8 cellular contexts compared by ENCODE assay signal in genomic region chr22:46067159-46068111, GRCh38.
DNase-seq lines count a peak whose midpoint lies in the region; ATAC-seq and TF ChIP-seq lines count a peak whose summit lies in the region.

No MANE protein-coding gene starts in this region.

- peaks cover 0 to 33% (median 8%) of the 10 kb centered on the region in 4 donors for H3K4me1 ChIP-seq in right lobe of liver

- TF ChIP-seq POLR2A in right lobe of liver (IDR thresholded peaks at IDR 0.05): no peak

- 29 to 53% (median 40%) methylated on average over 19 of the region's 19 CpGs for WGBS in adipose tissue, 3 donors
- 36% methylated on average over 19 of the region's 19 CpGs for WGBS in right lobe of liver (ENCODE audit: insufficient coverage, low coverage, low lambda C conversion rate, missing lambda C conversion rate)

- no peaks in the 10 kb centered on the region for H3K36me3 Mint-ChIP-seq in progenitor cell of endocrine pancreas (ENCODE audit: insufficient read depth)

- intact Hi-C loops in right lobe of liver (cut with DNase I): no loop called here

- peak overlapping the region; percentile 100 for H3K27ac ChIP-seq in 22Rv1
- peak overlapping the region; percentile 36 for H3K27ac ChIP-seq in adipose tissue (ENCODE audit: low read depth, low read length)
- H3K27ac ChIP-seq in right lobe of liver: peak overlapping the region; percentile 97 to 100 (median 99)
- H3K27ac ChIP-seq in WERI-Rb-1: no peak overlapping the region

- H3K4me3 ChIP-seq in HFF-Myc (replicated peaks; ENCODE audit: low read depth, low read length): peak overlapping the region; percentile 56
- no peak overlapping the region for H3K4me3 ChIP-seq in right lobe of liver
- H3K4me3 ChIP-seq in WERI-Rb-1 (ENCODE audit: low read depth, low read length): no peak overlapping the region

- H3K9me3 ChIP-seq in right lobe of liver (no peaks in the 10 kb centered on the region), WERI-Rb-1 (ENCODE audit: severe bottlenecking) (no peaks in the 10 kb centered on the region)

- no peaks in the 10 kb centered on the region for H3K4me1 Mint-ChIP-seq in progenitor cell of endocrine pancreas (ENCODE audit: low read depth)

- H3K27ac Mint-ChIP-seq in progenitor cell of endocrine pancreas: no peak overlapping the region

- no peak for TF ChIP-seq CTCF in 22Rv1 (IDR thresholded peaks at IDR 0.05)
- TF ChIP-seq CTCF in HFF-Myc (IDR thresholded peaks at IDR 0.05; ENCODE audit: low read depth, low read length, missing control alignments): no peak
- no peak for TF ChIP-seq CTCF in right lobe of liver (IDR thresholded peaks at IDR 0.05)
- TF ChIP-seq CTCF in progenitor cell of endocrine pancreas (IDR thresholded peaks at IDR 0.05; ENCODE audit: unreplicated experiment): no peak
- TF ChIP-seq CTCF in WERI-Rb-1 (IDR thresholded peaks at IDR 0.05; ENCODE audit: low read depth, low read length): no peak

- H3K36me3 ChIP-seq in right lobe of liver: no peaks in the 10 kb centered on the region
- peaks cover 4% of the 10 kb centered on the region; the same call in 1 of the 2 replicates for H3K36me3 ChIP-seq in WERI-Rb-1

- DNase-seq in HFF-Myc (ENCODE audit: extremely low read depth, low read depth) (no peak), right lobe of liver (peak; percentile 14 to 42 (median 22)), progenitor cell of endocrine pancreas (ENCODE audit: low spot score, unreplicated experiment) (no peak), WERI-Rb-1 (no peak)

- H3K4me3 Mint-ChIP-seq in progenitor cell of endocrine pancreas (ENCODE audit: low read depth): no peak overlapping the region

- H3K27me3 ChIP-seq in right lobe of liver: no peaks in the 10 kb centered on the region
- H3K27me3 ChIP-seq in WERI-Rb-1 (ENCODE audit: insufficient read depth, low read depth, severe bottlenecking): no peaks in the 10 kb centered on the region

- H3K9me3 Mint-ChIP-seq in progenitor cell of endocrine pancreas (ENCODE audit: low read depth): no peaks in the 10 kb centered on the region

- ATAC-seq in right lobe of liver (no peak), HG03025 (IDR thresholded peaks at IDR 0.05; ENCODE audit: low FRiP score, unreplicated experiment) (no peak), HG02970 (IDR thresholded peaks at IDR 0.05; ENCODE audit: low FRiP score, unreplicated experiment) (no peak)

- H3K27me3 Mint-ChIP-seq in progenitor cell of endocrine pancreas: peaks cover 76% of the 10 kb centered on the region

Comparison
In these comparisons a context has a peak if more than half of its experiments do, and no peak if none do; other contexts are left out.
1. DNase-seq: peak in right lobe of liver (3 of 3); none in HFF-Myc (single experiment), progenitor cell of endocrine pancreas (single experiment) and WERI-Rb-1 (single experiment).